Comparison of ENCODE assay signal across 8 cellular contexts in the genomic region with DNA sequence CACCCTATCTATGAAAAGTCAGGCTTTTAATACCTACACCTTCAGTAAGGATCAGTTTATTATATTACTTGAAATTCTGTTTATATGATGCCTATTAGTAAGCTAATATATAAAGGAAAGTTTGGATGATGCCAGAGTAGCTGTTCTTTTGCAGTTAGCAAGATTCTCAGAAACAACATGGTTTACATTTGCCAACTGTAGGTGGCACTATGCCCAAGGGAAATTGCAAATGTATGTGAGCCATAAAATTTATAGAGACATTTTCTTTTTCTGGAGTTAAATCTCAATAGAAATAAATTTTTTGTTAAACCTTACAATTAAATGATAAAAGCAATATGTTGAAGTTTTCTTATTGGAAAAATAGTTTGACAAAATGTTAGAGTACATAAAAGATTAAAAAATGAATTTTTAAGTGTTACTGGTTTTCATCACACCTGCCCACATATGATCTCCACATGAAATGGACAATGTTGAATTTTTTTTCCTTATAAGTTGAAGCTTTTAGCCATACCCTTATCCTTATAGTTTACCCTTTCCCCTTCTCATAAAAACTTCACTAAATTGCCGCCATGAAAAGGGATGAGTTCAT. TPM values are rescaled to one million over a fixed set of nuclear protein-coding genes. Genes with fewer than 3 reads are reported as not detected.
DNase-seq lines count a peak whose midpoint lies in the region; ATAC-seq, FAIRE-seq and TF ChIP-seq lines count a peak whose summit lies in the region.

No MANE protein-coding gene starts in this region.

- no peak overlapping the region for H3K27ac ChIP-seq in OCI-LY7 (ENCODE audit: low read depth, low read length, poor library complexity, severe bottlenecking)
- no peak overlapping the region for H3K27ac ChIP-seq in keratinocyte (ENCODE audit: control insufficient read depth, insufficient read depth, low read length)
- no peak overlapping the region for H3K27ac ChIP-seq in right cardiac atrium (ENCODE audit: low read length)

- 84% methylated on average over 1 of the region's 1 CpG for WGBS in right cardiac atrium

- H2AFZ ChIP-seq in OCI-LY7 (ENCODE audit: low read length): no peak overlapping the region
- no peak overlapping the region for H2AFZ ChIP-seq in keratinocyte (ENCODE audit: control insufficient read depth, low read length)

- no peaks in the 10 kb centered on the region for H3K4me1 ChIP-seq in OCI-LY7 (ENCODE audit: insufficient read depth, low read length, poor library complexity, severe bottlenecking)
- no peaks in the 10 kb centered on the region for H3K4me1 ChIP-seq in keratinocyte (ENCODE audit: control insufficient read depth, extremely low read depth, insufficient read depth, low read length)
- no peaks in the 10 kb centered on the region for H3K4me1 ChIP-seq in right cardiac atrium (ENCODE audit: control insufficient read depth, insufficient read depth, low read length)

- no peak overlapping the region for H3K4me3 ChIP-seq in OCI-LY7 (ENCODE audit: low read depth, low read length, poor library complexity, severe bottlenecking)
- H3K4me3 ChIP-seq in keratinocyte (ENCODE audit: control insufficient read depth in 2 of 3, extremely low read depth in 1 of 3, insufficient read depth in 2 of 3, low read depth in 1 of 3, low read length in 3 of 3): no peak overlapping the region
- H3K4me3 ChIP-seq in right cardiac atrium (ENCODE audit: low read length): no peak overlapping the region

- H3K4me2 ChIP-seq in OCI-LY7 (ENCODE audit: low read length) (no peak overlapping the region), keratinocyte (ENCODE audit: control insufficient read depth, extremely low read depth, insufficient read depth, low read depth, low read length) (no peak overlapping the region)

- no peak for FAIRE-seq in keratinocyte (lab: Jason Lieb, UNC)

- no peaks in the 10 kb centered on the region for H3K36me3 ChIP-seq in OCI-LY7 (ENCODE audit: insufficient read depth, low read length)
- no peaks in the 10 kb centered on the region for H3K36me3 ChIP-seq in keratinocyte (ENCODE audit: control insufficient read depth in 2 of 2, extremely low read depth in 1 of 2, insufficient read depth in 2 of 2, low read length in 2 of 2)

- H3K9me3 ChIP-seq in OCI-LY7 (ENCODE audit: low read length) (no peaks in the 10 kb centered on the region), keratinocyte (ENCODE audit: control insufficient read depth, low read depth, low read length) (no peaks in the 10 kb centered on the region), right cardiac atrium (ENCODE audit: control insufficient read depth, low read length) (no peaks in the 10 kb centered on the region)

- no peaks in the 10 kb centered on the region for H3K9me2 ChIP-seq in OCI-LY7 (ENCODE audit: insufficient read depth, low read length)

- DNase-seq in DMS114 treated with DMSO at 0.1 percent for 48 hours (lab: John Stamatoyannopoulos, UW; ENCODE audit: unreplicated experiment) (peak; percentile 51), HS-27A (ENCODE audit: low read depth) (peak; percentile 26), OCI-LY7 (ENCODE audit: low spot score) (peak; percentile 50), amniotic epithelial cell (ENCODE audit: low read depth) (peak; percentile 56), keratinocyte (ENCODE audit: low read depth, low spot score) (peak; percentile 1), right cardiac atrium (no peak)
- DNase-seq in stimulated activated CD8-positive, alpha-beta memory T cell treated with anti-CD3 and anti-CD28 coated beads, Interleukin-4, amount 100 ng/mL, for 48 hours: peak; percentile 44

- no TSS peak for BruUV-seq in OCI-LY7 (replicated peaks; lab: Mats Ljungman, UMichigan)

- H3K27me3 ChIP-seq in keratinocyte (ENCODE audit: control insufficient read depth, extremely low read depth, insufficient read depth, low read length) (no peaks in the 10 kb centered on the region), right cardiac atrium (ENCODE audit: control insufficient read depth, insufficient read depth) (no peaks in the 10 kb centered on the region)

- TF ChIP-seq CTCF in OCI-LY7 (conservative IDR thresholded peaks at IDR 0.05; ENCODE audit: low read length) (peak; percentile 91), keratinocyte (optimal IDR thresholded peaks at IDR 0.05 in 1 of 3, IDR thresholded peaks at IDR 0.05 in 1 of 3, conservative IDR thresholded peaks at IDR 0.05 in 1 of 3; ENCODE audit: extremely low read depth in 1 of 3, insufficient read depth in 2 of 3, low read length in 3 of 3) (peak in 2 of 3 experiments; percentile 48 to 50)

- H4K20me1 ChIP-seq in OCI-LY7 (ENCODE audit: insufficient read depth, low read length) (no peaks in the 10 kb centered on the region), keratinocyte (ENCODE audit: control insufficient read depth, extremely low read depth, insufficient read depth, low read length) (no peaks in the 10 kb centered on the region)

- dilution Hi-C loops in keratinocyte (cut with MboI; ENCODE audit: extremely low pct_ligation_motif_present, low sequenced_read_pairs): loop anchor here (25.0 kb wide), 1 partner anchor 265 kb away; no protein-coding TSS in a partner anchor

- ATAC-seq in HG03442 (IDR thresholded peaks at IDR 0.05; ENCODE audit: unreplicated experiment) (no peak), right cardiac atrium (no peak)

- H3K79me2 ChIP-seq in OCI-LY7 (ENCODE audit: insufficient read depth, low read depth, low read length): no peaks in the 10 kb centered on the region
- no peaks in the 10 kb centered on the region for H3K79me2 ChIP-seq in keratinocyte (ENCODE audit: control insufficient read depth, insufficient read depth, low read length)

- intact Hi-C loops in OCI-LY7 (cut with micrococcal nuclease; ENCODE audit: unreplicated experiment) (loop anchor here (5.0 kb wide), 2 partner anchors 295 to 625 kb away; no protein-coding TSS in a partner anchor), right cardiac atrium (cut with DNase I) (no loop called here)

- H3K9ac ChIP-seq in keratinocyte (ENCODE audit: control insufficient read depth, extremely low read depth, insufficient read depth, low read length): no peak overlapping the region

- CTCF ChIA-PET in OCI-LY7 (lab: Charles Lee; ENCODE audit: unreplicated experiment): no interaction called here

- POLR2A ChIA-PET in OCI-LY7 (lab: Charles Lee): interaction anchor here (0.5 to 1.0 kb wide), 3 partner anchors 9 to 419 kb away, joined by 3 to 7 read pairs (median 3); no protein-coding TSS in a partner anchor

- no peaks in the 10 kb centered on the region for H3K9me1 ChIP-seq in keratinocyte (ENCODE audit: control insufficient read depth, extremely low read depth, insufficient read depth, low read length)

RNA-seq across cellular contexts. Expression of a gene that starts 32.1 kb away (rescaled TPM):
- total RNA-seq in OCI-LY7 (2014; rRNA removed; shearing (Covaris generic)): not detected in 2 replicates
- total RNA-seq in OCI-LY7 (2022) (not detected in 2 replicates), right cardiac atrium (1 to 10 TPM in 1 of 4 donors, under 1 TPM in 2, not detected in 1; 0.47 to 2.2 (median 0.69) TPM)
- polyA plus RNA-seq in keratinocyte (1.4 to 3.4 TPM (median 3.0 TPM) in 3 replicates), right cardiac atrium (1.4 TPM)
- polyA plus RNA-seq in keratinocyte (2011; ENCODE audit: low read depth): not detected
- polyA plus RNA-seq in keratinocyte (2011; cell fraction: cytosol; rRNA removed): 3.7 and 6.4 TPM in 2 replicates
- polyA plus RNA-seq in keratinocyte (2011; cell fraction: nucleus; rRNA removed): 3.0 and 4.3 TPM in 2 replicates
- 2.9 TPM in 1 of 2 replicates, not detected in the other for polyA plus RNA-seq in keratinocyte (2012; ENCODE audit: low replicate concordance)
- polyA minus RNA-seq in keratinocyte: 0.20 to 0.90 TPM in 2 of 3 replicates, not detected in the other
- polyA minus RNA-seq in keratinocyte (2011; cell fraction: cytosol; rRNA and poly(A)+ RNA removed): 1.3 TPM
- polyA minus RNA-seq in keratinocyte (2011; cell fraction: nucleus; rRNA and poly(A)+ RNA removed): 1.7 and 2.2 TPM in 2 replicates

RNA-seq across cellular contexts. Expression of a gene that starts 48.5 kb away (rescaled TPM):
- total RNA-seq in OCI-LY7 (2014; rRNA removed; shearing (Covaris generic)): not detected in 2 replicates
- not detected in 2 replicates for total RNA-seq in OCI-LY7 (2022)
- not detected in 3 replicates for polyA plus RNA-seq in keratinocyte
- not detected for polyA plus RNA-seq in keratinocyte (2011; ENCODE audit: low read depth)
- polyA plus RNA-seq in keratinocyte (2011; cell fraction: cytosol; rRNA removed): not detected in 2 replicates
- polyA plus RNA-seq in keratinocyte (2011; cell fraction: nucleus; rRNA removed): not detected in 2 replicates
- polyA plus RNA-seq in keratinocyte (2012; ENCODE audit: low replicate concordance): not detected in 2 replicates
- not detected in 3 replicates for polyA minus RNA-seq in keratinocyte
- polyA minus RNA-seq in keratinocyte (2011; cell fraction: cytosol; rRNA and poly(A)+ RNA removed): not detected
- polyA minus RNA-seq in keratinocyte (2011; cell fraction: nucleus; rRNA and poly(A)+ RNA removed): not detected in 2 replicates
- not detected for total RNA-seq in right cardiac atrium
- not detected for polyA plus RNA-seq in right cardiac atrium

Comparison
In these comparisons a context has a peak if more than half of its experiments do, and no peak if none do; other contexts are left out.
1. DNase-seq: peak in DMS114 treated with DMSO at 0.1 percent for 48 hours (single experiment), HS-27A (single experiment), OCI-LY7 (single experiment), amniotic epithelial cell (single experiment), keratinocyte (single experiment) and stimulated activated CD8-positive, alpha-beta memory T cell treated with anti-CD3 and anti-CD28 coated beads, Interleukin-4, amount 100 ng/mL, for 48 hours (single experiment); none in right cardiac atrium (0 of 3).